In the genomic region with DNA sequence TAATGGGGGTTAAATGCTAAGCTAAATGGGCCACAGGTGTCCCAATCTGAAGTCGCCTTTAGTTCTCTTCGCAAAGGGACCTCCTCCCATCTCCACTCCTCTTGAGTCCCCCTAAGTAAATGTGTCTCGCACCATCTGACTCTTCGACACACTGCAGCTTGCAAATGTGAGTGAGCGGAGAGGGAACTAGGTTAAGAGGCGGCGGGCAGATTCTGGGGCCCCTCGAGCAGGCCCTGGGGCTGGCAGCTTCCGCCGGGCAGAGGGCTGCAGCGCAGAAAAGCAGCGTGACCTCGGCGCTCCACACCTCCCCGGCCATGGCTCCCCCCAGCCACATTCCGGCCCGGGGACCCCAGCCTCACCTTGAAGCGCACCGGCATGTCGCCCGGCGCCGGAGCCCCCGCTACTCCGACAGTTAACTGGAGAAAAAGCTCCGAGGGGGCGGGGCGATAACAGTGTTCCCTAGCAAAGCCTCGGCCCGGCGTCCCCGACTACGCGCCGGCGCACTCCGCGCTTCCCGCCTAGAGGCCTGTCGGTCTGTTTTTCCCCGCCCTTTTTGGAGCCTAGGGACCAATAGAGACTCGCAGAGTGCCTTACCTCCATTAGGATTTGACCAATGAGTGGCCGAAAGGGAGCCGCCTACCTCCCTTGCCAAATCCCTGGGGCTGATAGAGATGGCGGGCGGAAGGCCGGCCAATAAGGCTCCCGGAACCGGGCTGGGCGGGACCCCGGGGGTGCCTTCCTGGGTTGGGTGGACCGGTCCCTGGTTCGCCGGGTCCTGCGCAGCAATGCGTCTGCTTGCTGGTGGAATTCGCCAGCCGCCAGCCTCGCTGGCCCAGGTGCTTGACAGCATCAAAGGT, we compare ENCODE assay signal across 1 cellular context.
TF ChIP-seq lines count a peak whose summit lies in the region.

TSS of gene MDM1 (minus strand) at position 494 of the 857 bp plus-strand sequence. CDS start at position 377, 117 bp downstream.

TF ChIP-seq in neural cell, 6 proteins besides CTCF, POLR2A, EP300 and RAD21:
- TF ChIP-seq, protein P1, sequence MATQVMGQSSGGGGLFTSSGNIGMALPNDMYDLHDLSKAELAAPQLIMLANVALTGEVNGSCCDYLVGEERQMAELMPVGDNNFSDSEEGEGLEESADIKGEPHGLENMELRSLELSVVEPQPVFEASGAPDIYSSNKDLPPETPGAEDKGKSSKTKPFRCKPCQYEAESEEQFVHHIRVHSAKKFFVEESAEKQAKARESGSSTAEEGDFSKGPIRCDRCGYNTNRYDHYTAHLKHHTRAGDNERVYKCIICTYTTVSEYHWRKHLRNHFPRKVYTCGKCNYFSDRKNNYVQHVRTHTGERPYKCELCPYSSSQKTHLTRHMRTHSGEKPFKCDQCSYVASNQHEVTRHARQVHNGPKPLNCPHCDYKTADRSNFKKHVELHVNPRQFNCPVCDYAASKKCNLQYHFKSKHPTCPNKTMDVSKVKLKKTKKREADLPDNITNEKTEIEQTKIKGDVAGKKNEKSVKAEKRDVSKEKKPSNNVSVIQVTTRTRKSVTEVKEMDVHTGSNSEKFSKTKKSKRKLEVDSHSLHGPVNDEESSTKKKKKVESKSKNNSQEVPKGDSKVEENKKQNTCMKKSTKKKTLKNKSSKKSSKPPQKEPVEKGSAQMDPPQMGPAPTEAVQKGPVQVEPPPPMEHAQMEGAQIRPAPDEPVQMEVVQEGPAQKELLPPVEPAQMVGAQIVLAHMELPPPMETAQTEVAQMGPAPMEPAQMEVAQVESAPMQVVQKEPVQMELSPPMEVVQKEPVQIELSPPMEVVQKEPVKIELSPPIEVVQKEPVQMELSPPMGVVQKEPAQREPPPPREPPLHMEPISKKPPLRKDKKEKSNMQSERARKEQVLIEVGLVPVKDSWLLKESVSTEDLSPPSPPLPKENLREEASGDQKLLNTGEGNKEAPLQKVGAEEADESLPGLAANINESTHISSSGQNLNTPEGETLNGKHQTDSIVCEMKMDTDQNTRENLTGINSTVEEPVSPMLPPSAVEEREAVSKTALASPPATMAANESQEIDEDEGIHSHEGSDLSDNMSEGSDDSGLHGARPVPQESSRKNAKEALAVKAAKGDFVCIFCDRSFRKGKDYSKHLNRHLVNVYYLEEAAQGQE (IDR thresholded peaks at IDR 0.05; ENCODE audit: borderline replicate concordance), result no peak
- TF ChIP-seq POLR2AphosphoS5 (IDR thresholded peaks at IDR 0.05) (peak; percentile 27), MXI1 (conservative IDR thresholded peaks at IDR 0.05; ENCODE audit: poor library complexity, severe bottlenecking) (peak; percentile 86), TAF1 (IDR thresholded peaks at IDR 0.05; ENCODE audit: low read depth) (peak; percentile 18), EZH2 (IDR thresholded peaks at IDR 0.05; ENCODE audit: borderline replicate concordance, insufficient read depth, low read length, poor library complexity, severe bottlenecking) (no peak), SMC3 (conservative IDR thresholded peaks at IDR 0.05; ENCODE audit: poor library complexity) (peak; percentile 66)
